Comparison of ENCODE assay signal across 24 cellular contexts in the genomic region with DNA sequence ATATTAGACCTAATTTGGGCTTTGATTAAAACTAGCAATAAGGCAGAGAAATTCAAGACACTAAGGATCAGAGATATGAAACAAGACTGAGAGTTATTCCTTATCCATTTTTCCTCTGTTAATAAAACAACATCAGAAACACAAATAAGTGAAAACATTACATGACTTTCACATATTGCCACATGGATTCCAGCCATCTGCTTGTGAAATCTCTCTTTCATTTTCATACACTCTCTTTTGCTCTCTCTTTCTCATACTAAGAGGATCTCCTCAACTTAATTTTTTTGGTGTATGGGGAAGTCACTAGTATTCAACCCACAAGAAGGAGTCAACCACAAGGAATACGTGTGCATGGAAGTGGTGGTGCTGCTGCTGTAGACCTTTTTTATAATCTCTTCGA.
DNase-seq lines count a peak whose midpoint lies in the region; ATAC-seq and TF ChIP-seq lines count a peak whose summit lies in the region.
"Had no signal": no experiment of that assay in that cellular context is flagged by ENCODE, and none has a peak within 500 bp of the region (broad histone marks: within the 10 kb centered on the region; RNA-seq: fewer than 3 reads in every experiment).

No MANE protein-coding gene starts in this region.

- ATAC-seq in Right ventricle myocardium inferior = peak; percentile 48
- ATAC-seq in heart left ventricle = no peak
- no peak for ATAC-seq in HG03432 (IDR thresholded peaks at IDR 0.05; ENCODE audit: unreplicated experiment)
- ATAC-seq: GM23338, HepG2, K562 had no signal

- TF ChIP-seq POLR2A in heart left ventricle (IDR thresholded peaks at IDR 0.05) = no peak

- CTCF ChIA-PET in activated naive CD4-positive, alpha-beta T cell treated with anti-CD3 and anti-CD28 coated beads, Interleukin-2, amount 10 ng/mL, durations not matched to agents 7 days and 5 days (lab: Charles Lee) = no interaction called here

- in situ Hi-C loops in ACHN (cut with HindIII; ENCODE audit: low pct_ligation_motif_present, low pct_unique_long_range_greater_than_20kb, low sequenced_read_pairs) = no loop called here

- H3K36me3 ChIP-seq in heart left ventricle = no peaks in the 10 kb centered on the region
- H3K36me3 ChIP-seq: BLaER1, SJSA1 had no signal

- no peaks in the 10 kb centered on the region for H3K27me3 ChIP-seq in heart left ventricle
- H3K27me3 ChIP-seq: BLaER1, SJSA1 had no signal

- no peak overlapping the region for H3K27ac Mint-ChIP-seq in activated naive CD4-positive, alpha-beta T cell treated with anti-CD3 and anti-CD28 coated beads, Interleukin-2, amount 10 ng/mL, durations not matched to agents 7 days and 5 days
- H3K27ac Mint-ChIP-seq: CD4-positive, CD25-positive, alpha-beta regulatory T cell; GM23338 had no signal

- H3K4me1 ChIP-seq in heart left ventricle = peaks cover 0 to 6% (median 0%) of the 10 kb centered on the region in 12 donors
- H3K4me1 ChIP-seq: BLaER1 had no signal

- intact Hi-C loops in Right ventricle myocardium inferior (cut with DNase I) (no loop called here), heart left ventricle (cut with DNase I) (no loop called here)

- no peak for TF ChIP-seq CTCF in heart left ventricle (IDR thresholded peaks at IDR 0.05)
- TF ChIP-seq CTCF in choroid plexus epithelial cell (conservative IDR thresholded peaks at IDR 0.05; ENCODE audit: low read depth, low read length) = no peak
- no peak for TF ChIP-seq CTCF in fibroblast of the aortic adventitia (IDR thresholded peaks at IDR 0.05; ENCODE audit: insufficient read depth, low read length)

- no peaks in the 10 kb centered on the region for H3K9me3 Mint-ChIP-seq in activated naive CD4-positive, alpha-beta T cell treated with anti-CD3 and anti-CD28 coated beads, Interleukin-2, amount 10 ng/mL, durations not matched to agents 7 days and 5 days
- H3K9me3 Mint-ChIP-seq: GM23338, H9 had no signal

- WGBS in heart left ventricle, 4 donors = 92 to 93% (median 92%) methylated on average over 2 of the region's 2 CpGs

- H3K4me3 Mint-ChIP-seq in activated naive CD4-positive, alpha-beta T cell treated with anti-CD3 and anti-CD28 coated beads, Interleukin-2, amount 10 ng/mL, durations not matched to agents 7 days and 5 days = no peak overlapping the region
- H3K4me3 Mint-ChIP-seq: CD4-positive, CD25-positive, alpha-beta regulatory T cell; GM23338; H9 had no signal

- H3K27me3 Mint-ChIP-seq in activated naive CD4-positive, alpha-beta T cell treated with anti-CD3 and anti-CD28 coated beads, Interleukin-2, amount 10 ng/mL, durations not matched to agents 7 days and 5 days = no peaks in the 10 kb centered on the region
- H3K27me3 Mint-ChIP-seq: CD4-positive, CD25-positive, alpha-beta regulatory T cell had no signal

- no peaks in the 10 kb centered on the region for H3K9me3 ChIP-seq in heart left ventricle
- H3K9me3 ChIP-seq: BLaER1, SJSA1 had no signal

- no peak overlapping the region for H3K4me3 ChIP-seq in heart left ventricle
- no peak overlapping the region for H3K4me3 ChIP-seq in choroid plexus epithelial cell (ENCODE audit: low read depth, low read length)
- H3K4me3 ChIP-seq in fibroblast of the aortic adventitia (ENCODE audit: low read depth, low read length) = no peak overlapping the region
- H3K4me3 ChIP-seq: BLaER1, GM23338, K562, SJSA1 had no signal

- no peak overlapping the region for H3K27ac ChIP-seq in heart left ventricle
- H3K27ac ChIP-seq: BLaER1, SJSA1 had no signal

- no peak for DNase-seq in Right ventricle myocardium inferior (ENCODE audit: missing footprints)
- DNase-seq in heart left ventricle = no peak
- DNase-seq in choroid plexus epithelial cell (ENCODE audit: low read depth) = peak; percentile 29
- DNase-seq in fibroblast of the aortic adventitia (ENCODE audit: low read depth) = peak; percentile 53
- no peak for DNase-seq in activated naive CD4-positive, alpha-beta T cell treated with anti-CD3 and anti-CD28 coated beads, Interleukin-2, amount 10 ng/mL, durations not matched to agents 7 days and 5 days
- DNase-seq in ACHN = no peak
- DNase-seq: 8988T; CD4-positive, CD25-positive, alpha-beta regulatory T cell; DMS153; DND-41; H9; Kasumi-1; NCI-H1105; NCI-H1436 treated with DMSO at 0.1 percent for 48 hours; NCI-H187 treated with DMSO at 0.1 percent for 48 hours; NCI-H2171 treated with DMSO at 0.1 percent for 48 hours; NCI-H524; NCI-H774 had no signal

- no peaks in the 10 kb centered on the region for H3K36me3 Mint-ChIP-seq in activated naive CD4-positive, alpha-beta T cell treated with anti-CD3 and anti-CD28 coated beads, Interleukin-2, amount 10 ng/mL, durations not matched to agents 7 days and 5 days
- H3K36me3 Mint-ChIP-seq: CD4-positive, CD25-positive, alpha-beta regulatory T cell had no signal

- H3K4me1 Mint-ChIP-seq in activated naive CD4-positive, alpha-beta T cell treated with anti-CD3 and anti-CD28 coated beads, Interleukin-2, amount 10 ng/mL, durations not matched to agents 7 days and 5 days = no peaks in the 10 kb centered on the region
- H3K4me1 Mint-ChIP-seq: CD4-positive, CD25-positive, alpha-beta regulatory T cell had no signal

Comparison
In these comparisons a context has a peak if more than half of its experiments do, and no peak if none do; other contexts are left out.
1. DNase-seq: peak in choroid plexus epithelial cell (single experiment) and fibroblast of the aortic adventitia (single experiment); none in Right ventricle myocardium inferior (single experiment), heart left ventricle (0 of 5), activated naive CD4-positive, alpha-beta T cell treated with anti-CD3 and anti-CD28 coated beads, Interleukin-2, amount 10 ng/mL, durations not matched to agents 7 days and 5 days (single experiment) and ACHN (single experiment).